In genomic region chr11:58580311-58580710, GRCh38 we compare ENCODE assay signal across 1 cellular context.
TF ChIP-seq lines count a peak whose summit lies in the region.

No MANE protein-coding gene starts in this region.

TF ChIP-seq in H1, 55 proteins besides CTCF, POLR2A, EP300 and RAD21:
- TF ChIP-seq HDAC2 (IDR thresholded peaks at IDR 0.05; ENCODE audit: borderline replicate concordance in 1 of 2, low read depth in 2 of 2, low read length in 2 of 2) (no peak), GABPA (IDR thresholded peaks at IDR 0.05; ENCODE audit: borderline replicate concordance, insufficient read depth, low read length) (no peak), CTBP2 (IDR thresholded peaks at IDR 0.05; ENCODE audit: borderline replicate concordance, insufficient read depth, insufficient read length, low read length) (no peak), MAX (IDR thresholded peaks at IDR 0.05) (no peak), BACH1 (IDR thresholded peaks at IDR 0.05; ENCODE audit: low read length) (no peak), EZH2 (IDR thresholded peaks at IDR 0.05; ENCODE audit: low read depth, low read length, severe bottlenecking) (no peak), SP2 (IDR thresholded peaks at IDR 0.05; ENCODE audit: low read length) (no peak), SP1 (IDR thresholded peaks at IDR 0.05; ENCODE audit: low read depth, low read length) (no peak), JUND (IDR thresholded peaks at IDR 0.05; ENCODE audit: low read length) (no peak), EGR1 (IDR thresholded peaks at IDR 0.05; ENCODE audit: borderline replicate concordance, low read depth, low read length) (no peak), MAFK (IDR thresholded peaks at IDR 0.05; ENCODE audit: low read depth, low read length) (no peak), BCL11A (IDR thresholded peaks at IDR 0.05; ENCODE audit: low read depth in 2 of 2, low read length in 2 of 2) (no peak), RXRA (IDR thresholded peaks at IDR 0.05; ENCODE audit: insufficient read depth, low read depth, low read length) (no peak), CEBPB (IDR thresholded peaks at IDR 0.05; ENCODE audit: low read depth, low read length) (no peak), KDM1A (IDR thresholded peaks at IDR 0.05; ENCODE audit: borderline replicate concordance, low read length) (no peak), ASH2L (IDR thresholded peaks at IDR 0.05; ENCODE audit: low read length) (no peak), E2F6 (IDR thresholded peaks at IDR 0.05) (no peak), SRF (IDR thresholded peaks at IDR 0.05; ENCODE audit: low read depth, low read length) (no peak)
